In genomic region chr18:5294113-5294617, GRCh38 we compare ENCODE assay signal across 8 cellular contexts. TPM values are rescaled to one million over a fixed set of nuclear protein-coding genes. Genes with fewer than 3 reads are reported as not detected.
DNase-seq lines count a peak whose midpoint lies in the region; ATAC-seq, FAIRE-seq and TF ChIP-seq lines count a peak whose summit lies in the region.
"Had no signal": no experiment of that assay in that cellular context is flagged by ENCODE, and none has a peak within 500 bp of the region (broad histone marks: within the 10 kb centered on the region; RNA-seq: fewer than 3 reads in every experiment).

No MANE protein-coding gene starts in this region.

- CTCF ChIA-PET in naive thymus-derived CD4-positive, alpha-beta T cell (lab: Charles Lee), result interaction anchor here (1.0 to 4.2 kb wide), 3 partner anchors 48 to 57 kb away, joined by 3 to 23 read pairs (median 3); no protein-coding TSS in a partner anchor

- intact Hi-C loops in naive thymus-derived CD4-positive, alpha-beta T cell (cut with micrococcal nuclease), result loop anchor here (10.0 kb wide), 4 partner anchors 101 to 1689 kb away; no protein-coding TSS in a partner anchor
- intact Hi-C loops in thyroid gland (cut with DNase I), result no loop called here

- DNase-seq in GM23248 (peak; percentile 41), SK-MEL-5 (ENCODE audit: low read depth, low spot score) (peak; percentile 4), thyroid gland (peak; percentile 80 to 83), frontal cortex (ENCODE audit: low spot score in 2 of 2) (no peak), NCI-H1694 treated with DMSO at 0.1 percent for 48 hours (lab: John Stamatoyannopoulos, UW) (no peak)
- peak in 6 of 9 donors; percentile 14 to 59 (median 28) for DNase-seq in naive thymus-derived CD4-positive, alpha-beta T cell

- peaks cover 8 to 55% (median 47%) of the 10 kb centered on the region in 7 donors for H3K4me1 Mint-ChIP-seq in naive thymus-derived CD4-positive, alpha-beta T cell

- H3F3A ChIP-seq in GM23248 (ENCODE audit: insufficient read depth), result peaks cover 13% of the 10 kb centered on the region

- H3K36me3 ChIP-seq in GM23248 (ENCODE audit: low read depth) (peaks cover 17% of the 10 kb centered on the region), ectodermal cell (ENCODE audit: control insufficient read depth, insufficient read depth, low read length) (peaks cover 7% of the 10 kb centered on the region), thyroid gland (peaks cover 12 to 17% of the 10 kb centered on the region in 2 donors)
- peaks cover 3 to 14% (median 13%) of the 10 kb centered on the region in 3 experiments for H3K36me3 ChIP-seq in naive thymus-derived CD4-positive, alpha-beta T cell (ENCODE audit: control insufficient read depth in 2 of 3, insufficient read depth in 3 of 3, low read length in 3 of 3)

- no peak for ATAC-seq in naive thymus-derived CD4-positive, alpha-beta T cell

- H3K79me2 ChIP-seq in GM23248 (ENCODE audit: insufficient read depth), result peaks cover 16% of the 10 kb centered on the region

- no peak for TF ChIP-seq POLR2A in thyroid gland (IDR thresholded peaks at IDR 0.05)

- peak overlapping the region; percentile 78 for H3K27ac ChIP-seq in GM23248
- no peak overlapping the region for H3K27ac ChIP-seq in ectodermal cell (ENCODE audit: insufficient read depth, low read depth, low read length, poor library complexity, severe bottlenecking)
- H3K27ac ChIP-seq in naive thymus-derived CD4-positive, alpha-beta T cell (ENCODE audit: low read depth, low read length), result peak overlapping the region; percentile 87
- H3K27ac ChIP-seq in thyroid gland, result peak overlapping the region; percentile 76 to 92 (median 89)

- peak overlapping the region; percentile 80 for H3K4me2 ChIP-seq in GM23248 (ENCODE audit: unreplicated experiment)

- H3K27me3 Mint-ChIP-seq in naive thymus-derived CD4-positive, alpha-beta T cell, result peaks cover 0 to 5% (median 0%) of the 10 kb centered on the region in 5 donors

- peaks cover 9 to 23% (median 15%) of the 10 kb centered on the region in 5 donors for H3K36me3 Mint-ChIP-seq in naive thymus-derived CD4-positive, alpha-beta T cell

- no peaks in the 10 kb centered on the region for H3K9me3 ChIP-seq in GM23248 (ENCODE audit: low read depth)
- H3K9me3 ChIP-seq in ectodermal cell (ENCODE audit: control insufficient read depth, low read length), result no peaks in the 10 kb centered on the region
- no peaks in the 10 kb centered on the region for H3K9me3 ChIP-seq in naive thymus-derived CD4-positive, alpha-beta T cell (ENCODE audit: control insufficient read depth in 2 of 3, low read length in 3 of 3)
- H3K9me3 ChIP-seq in thyroid gland, result no peaks in the 10 kb centered on the region

- WGBS in GM23248 (ENCODE audit: low coverage in 1 of 2, low lambda C conversion rate in 2 of 2, missing lambda C conversion rate in 2 of 2), 2 experiments, result 35 to 39% methylated on average over 8 to 9 of the region's 9 CpGs
- WGBS in ectodermal cell, 2 experiments, result 43 to 49% methylated on average over 9 of the region's 9 CpGs
- 31 to 34% methylated on average over 9 of the region's 9 CpGs for WGBS in thyroid gland, 2 donors

- no peak for FAIRE-seq in frontal cortex (lab: Jason Lieb, UNC)
- FAIRE-seq: colon had no signal

- in situ Hi-C loops in GM23248 (cut with MboI), result no loop called here
- in situ Hi-C loops in SK-MEL-5 (cut with HindIII; ENCODE audit: low pct_unique_long_range_greater_than_20kb, low sequenced_read_pairs), result no loop called here

- no peaks in the 10 kb centered on the region for H3K27me3 ChIP-seq in GM23248 (replicated peaks; ENCODE audit: insufficient read depth)
- peaks cover 18% of the 10 kb centered on the region for H3K27me3 ChIP-seq in ectodermal cell (ENCODE audit: control insufficient read depth, insufficient read depth, low read length, poor library complexity, severe bottlenecking)
- H3K27me3 ChIP-seq in naive thymus-derived CD4-positive, alpha-beta T cell (ENCODE audit: control insufficient read depth in 2 of 2, insufficient read depth in 2 of 2, low read length in 2 of 2), result no peaks in the 10 kb centered on the region
- H3K27me3 ChIP-seq in thyroid gland, result no peaks in the 10 kb centered on the region

- H3K27ac Mint-ChIP-seq in naive thymus-derived CD4-positive, alpha-beta T cell, result peak overlapping the region; percentile 95 to 98 (median 97)

- H3K4me1 ChIP-seq in GM23248 (ENCODE audit: insufficient read depth) (no peaks in the 10 kb centered on the region), ectodermal cell (ENCODE audit: control insufficient read depth, insufficient read depth, low read length) (no peaks in the 10 kb centered on the region), thyroid gland (no peaks in the 10 kb centered on the region)
- peaks cover 24 to 37% of the 10 kb centered on the region in 2 donors for H3K4me1 ChIP-seq in naive thymus-derived CD4-positive, alpha-beta T cell (ENCODE audit: control insufficient read depth in 2 of 2, insufficient read depth in 2 of 2, low read length in 2 of 2)

- no peak for TF ChIP-seq CTCF in thyroid gland (IDR thresholded peaks at IDR 0.05)

- H3K4me3 Mint-ChIP-seq in naive thymus-derived CD4-positive, alpha-beta T cell, result peak overlapping the region; percentile 91 to 97 (median 95)

- H3K9me3 Mint-ChIP-seq in naive thymus-derived CD4-positive, alpha-beta T cell, result no peaks in the 10 kb centered on the region

- peak overlapping the region; percentile 83 for H3K9ac ChIP-seq in GM23248

- POLR2A ChIA-PET in naive thymus-derived CD4-positive, alpha-beta T cell (lab: Charles Lee), result interaction anchor here (0.6 to 7.3 kb wide), 19 partner anchors 10 to 220 kb away, joined by 3 to 267 read pairs (median 10); no protein-coding TSS in a partner anchor

- H3K4me3 ChIP-seq in GM23248 (peak overlapping the region; percentile 90), ectodermal cell (ENCODE audit: insufficient read depth, low read depth, low read length) (peak overlapping the region; percentile 67), thyroid gland (replicated peaks in 1 of 3) (peak overlapping the region; percentile 54 to 83 (median 69))
- H3K4me3 ChIP-seq in naive thymus-derived CD4-positive, alpha-beta T cell (ENCODE audit: low read length), result peak overlapping the region; percentile 94

- peak overlapping the region; percentile 95 for H2AFZ ChIP-seq in GM23248

- no peaks in the 10 kb centered on the region for H4K20me1 ChIP-seq in GM23248 (ENCODE audit: insufficient read depth)

- no peaks in the 10 kb centered on the region for H3K9me2 ChIP-seq in GM23248 (ENCODE audit: insufficient read depth)

RNA-seq across cellular contexts. Expression of gene ZBTB14, which starts 1.4 kb away (rescaled TPM):
- total RNA-seq in GM23248 (2014; rRNA removed; shearing (Covaris generic)), result 9.5 and 10.6 TPM in 2 replicates
- 8.3 and 9.6 TPM in 2 replicates for polyA plus RNA-seq in GM23248 (2016; fragmentation: Nextera tagmentation; extraction: Ambion mirVana)
- total RNA-seq in SK-MEL-5 (2014; rRNA removed; shearing (Covaris generic)), result 13.9 and 16.0 TPM in 2 replicates
- polyA plus RNA-seq in SK-MEL-5 (2015; cell fraction: cytosol; rRNA removed), result 8.6 and 11.2 TPM in 2 replicates
- polyA plus RNA-seq in SK-MEL-5 (2015; cell fraction: nucleus; rRNA removed), result 49.6 and 57.2 TPM in 2 replicates
- 17.3 TPM for polyA plus RNA-seq in ectodermal cell (2013, experiment 1 of 4)
- polyA plus RNA-seq in ectodermal cell (2013, experiment 2 of 4), result 19.8 TPM
- 13.5 TPM for polyA plus RNA-seq in ectodermal cell (2013, experiment 3 of 4)
- 14.3 TPM for polyA plus RNA-seq in ectodermal cell (2013, experiment 4 of 4)
- 10 to 100 TPM; 22.9 to 49.5 (median 28.6) TPM for total RNA-seq in naive thymus-derived CD4-positive, alpha-beta T cell
- 10 to 100 TPM; 16.0 to 19.8 TPM for polyA plus RNA-seq in naive thymus-derived CD4-positive, alpha-beta T cell
- 10 to 100 TPM; 16.1 to 23.6 (median 18.4) TPM for total RNA-seq in thyroid gland
- 33.4 TPM for total RNA-seq in frontal cortex

Comparison
In these comparisons a context has a peak if more than half of its experiments do, and no peak if none do; other contexts are left out.
1. DNase-seq: peak in GM23248 (single experiment), SK-MEL-5 (single experiment), naive thymus-derived CD4-positive, alpha-beta T cell (6 of 9) and thyroid gland (2 of 2); none in frontal cortex (0 of 2) and NCI-H1694 treated with DMSO at 0.1 percent for 48 hours (single experiment).
2. Peak in every context shown above with its lines, with median percentiles within 50 percentile points of each other: H3K4me3 ChIP-seq.